In the genomic region with DNA sequence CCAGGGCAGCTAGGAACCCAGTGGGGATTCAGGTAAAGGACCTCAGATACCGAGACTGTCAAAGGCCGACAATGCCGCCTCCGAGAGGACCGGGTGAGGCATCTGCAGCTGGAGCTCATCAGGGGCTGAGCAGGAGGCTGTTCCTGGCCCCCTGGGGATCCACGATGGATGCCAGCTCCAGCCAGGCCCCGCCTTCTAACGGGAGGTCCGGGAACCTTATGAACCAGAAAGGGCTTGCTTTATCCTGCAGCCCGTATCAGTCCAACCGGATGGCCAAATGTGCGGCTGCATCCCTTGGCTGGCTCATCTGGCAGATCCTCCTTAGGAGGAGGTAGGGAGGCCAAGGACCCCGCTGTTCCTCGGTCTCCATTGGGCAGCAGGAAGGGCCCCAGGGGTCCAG, we compare ENCODE assay signal across 1 cellular context.
TF ChIP-seq lines count a peak whose summit lies in the region.

No MANE protein-coding gene starts in this region.

TF ChIP-seq in H1, 55 proteins besides CTCF, POLR2A, EP300 and RAD21:
- TF ChIP-seq BCL11A (IDR thresholded peaks at IDR 0.05; ENCODE audit: low read depth in 2 of 2, low read length in 2 of 2) (no peak), POLR2AphosphoS5 (IDR thresholded peaks at IDR 0.05; ENCODE audit: low read depth, low read length) (peak; percentile 62)
